18 cellular contexts compared by ENCODE assay signal in genomic region chr19:745138-745537, GRCh38. TPM values are rescaled to one million over a fixed set of nuclear protein-coding genes. Genes with fewer than 3 reads are reported as not detected.
"Had no signal": no experiment of that assay in that cellular context is flagged by ENCODE, and none has a peak within 500 bp of the region (broad histone marks: within the 10 kb centered on the region; RNA-seq: fewer than 3 reads in every experiment).

No MANE protein-coding gene starts in this region.

RNA-seq across cellular contexts. Expression of gene MISP, which starts 5.8 kb away (rescaled TPM):
- total RNA-seq: endothelial cell of umbilical vein; fibroblast of lung; naive thymus-derived CD4-positive, alpha-beta T cell; skeletal muscle tissue; spleen had no signal
- polyA plus RNA-seq: endothelial cell of umbilical vein; fibroblast of lung; naive thymus-derived CD4-positive, alpha-beta T cell had no signal

RNA-seq across cellular contexts. Expression of gene PALM, which starts 36.4 kb away (rescaled TPM):
- polyA plus RNA-seq: keratinocyte; naive thymus-derived CD4-positive, alpha-beta T cell had no signal

RNA-seq across cellular contexts. Expression of gene PRSS57, which starts 49.9 kb away (rescaled TPM):
- total RNA-seq: chondrocyte, colonic mucosa, endothelial cell of umbilical vein, epithelial cell of proximal tubule, fibroblast of lung, gastrocnemius medialis, glomerular endothelial cell, left lobe of liver, lung microvascular endothelial cell, mucosa of gallbladder, osteoblast, right atrium auricular region, sciatic nerve, skeletal muscle tissue, testis had no signal
- polyA plus RNA-seq: endothelial cell of umbilical vein; fibroblast of lung; keratinocyte; naive thymus-derived CD4-positive, alpha-beta T cell had no signal
